ENCODE assay signal across 8 cellular contexts in genomic region chr7:6728893-6729491, GRCh38. TPM values are rescaled to one million over a fixed set of nuclear protein-coding genes. Genes with fewer than 3 reads are reported as not detected.
DNase-seq lines count a peak whose midpoint lies in the region; ATAC-seq and TF ChIP-seq lines count a peak whose summit lies in the region.
"Not testable (repeated sequence)": the region's sequence is repeated elsewhere in the genome, so short reads cannot be mapped to it uniquely, and the experiment has no call there.

No MANE protein-coding gene starts in this region.

- H3K27ac ChIP-seq in AG04450 (ENCODE audit: low read depth, low read length) = peak overlapping the region; percentile 70
- peak overlapping the region; percentile 73; the same call in 1 of the 2 replicates for H3K27ac ChIP-seq in HEK293 (ENCODE audit: extremely low read depth, low read depth, low read length)
- H3K27ac ChIP-seq in SK-N-MC; ectodermal cell (ENCODE audit: insufficient read depth, low read depth, low read length, poor library complexity, severe bottlenecking); iPS DF 6.9 (ENCODE audit: low read length): not testable (repeated sequence)
- H3K27ac ChIP-seq in naive thymus-derived CD4-positive, alpha-beta T cell (ENCODE audit: low read depth, low read length) = peak overlapping the region; percentile 91
- peak overlapping the region; percentile 85 to 94 (median 90) for H3K27ac ChIP-seq in spleen

- H3K27me3 ChIP-seq in AG04450 (ENCODE audit: control insufficient read depth, insufficient read depth, low read length); ectodermal cell (ENCODE audit: control insufficient read depth, insufficient read depth, low read length, poor library complexity, severe bottlenecking); iPS DF 6.9 (ENCODE audit: control insufficient read depth, insufficient read depth, low read length); naive thymus-derived CD4-positive, alpha-beta T cell (ENCODE audit: control insufficient read depth in 2 of 2, insufficient read depth in 2 of 2, low read length in 2 of 2); spleen (replicated peaks in 1 of 7): not testable (repeated sequence)

- not testable (repeated sequence) for H3K27me3 Mint-ChIP-seq in naive thymus-derived CD4-positive, alpha-beta T cell

- H3K9me3 Mint-ChIP-seq in activated naive CD4-positive, alpha-beta T cell treated with anti-CD3 and anti-CD28 coated beads, Interleukin-2, amount 50 U/mL, for 72 hours; naive thymus-derived CD4-positive, alpha-beta T cell: not testable (repeated sequence)

- 83 to 84% methylated on average over 29 of the region's 29 CpGs for WGBS in ectodermal cell, 2 experiments
- WGBS in iPS DF 6.9 (ENCODE audit: insufficient coverage, insufficient read length) = no CpG with 5 or more reads among the region's 29 CpGs
- 54 to 76% (median 61%) methylated on average over 28 to 29 of the region's 29 CpGs for WGBS in spleen, 5 donors

- DNase-seq in AG04450 (ENCODE audit: low read depth, low spot score); SK-N-MC (ENCODE audit: low read depth, low spot score); activated naive CD4-positive, alpha-beta T cell treated with anti-CD3 and anti-CD28 coated beads, Interleukin-2, amount 50 U/mL, for 72 hours (ENCODE audit: low spot score in 2 of 2); iPS DF 6.9 (ENCODE audit: low read depth, low spot score); naive thymus-derived CD4-positive, alpha-beta T cell; spleen: not testable (repeated sequence)

- POLR2A ChIA-PET in AG04450 (lab: Yijun Ruan, JAX); HEK293 (lab: Yijun Ruan, JAX): not testable (repeated sequence)
- POLR2A ChIA-PET in naive thymus-derived CD4-positive, alpha-beta T cell (lab: Charles Lee) = interaction anchor here (0.6 kb wide), 2 partner anchors 151 to 1153 kb away, joined by 3 to 4 read pairs; partner anchors contain the start of gene ZDHHC4

- H3K36me3 Mint-ChIP-seq in activated naive CD4-positive, alpha-beta T cell treated with anti-CD3 and anti-CD28 coated beads, Interleukin-2, amount 50 U/mL, for 72 hours = peaks cover 7 to 39% of the 10 kb centered on the region in 2 donors
- peaks cover 3 to 27% (median 16%) of the 10 kb centered on the region in 5 donors for H3K36me3 Mint-ChIP-seq in naive thymus-derived CD4-positive, alpha-beta T cell

- not testable (repeated sequence) for TF ChIP-seq CTCF in AG04450 (IDR thresholded peaks at IDR 0.05; ENCODE audit: low read depth, low read length); HEK293 (tag by site-specific recombination; IDR thresholded peaks at IDR 0.05); spleen (IDR thresholded peaks at IDR 0.05 in 8 of 11, conservative IDR thresholded peaks at IDR 0.05 in 3 of 11)

- ATAC-seq in activated naive CD4-positive, alpha-beta T cell treated with anti-CD3 and anti-CD28 coated beads, Interleukin-2, amount 50 U/mL, for 72 hours; naive thymus-derived CD4-positive, alpha-beta T cell: not testable (repeated sequence)

- H3K4me3 Mint-ChIP-seq in naive thymus-derived CD4-positive, alpha-beta T cell = peak overlapping the region; percentile 91 to 99 (median 94)

- H3K36me3 ChIP-seq in HEK293 (ENCODE audit: control insufficient read depth in 2 of 2, insufficient read depth in 1 of 2, low read length in 2 of 2) (peaks cover 9 to 17% of the 10 kb centered on the region in 2 experiments; a peak in 2 of 3 replicates), SK-N-MC (ENCODE audit: insufficient read depth, low read length) (peaks cover 16% of the 10 kb centered on the region), spleen (peaks cover 0 to 22% (median 16%) of the 10 kb centered on the region in 6 donors)
- not testable (repeated sequence) for H3K36me3 ChIP-seq in ectodermal cell (ENCODE audit: control insufficient read depth, insufficient read depth, low read length); iPS DF 6.9 (ENCODE audit: control insufficient read depth, insufficient read depth, low read length)
- H3K36me3 ChIP-seq in naive thymus-derived CD4-positive, alpha-beta T cell (ENCODE audit: control insufficient read depth in 2 of 3, insufficient read depth in 3 of 3, low read length in 3 of 3) = peaks cover 0 to 12% (median 0%) of the 10 kb centered on the region in 3 experiments

- CTCF ChIA-PET in AG04450 (lab: Charles Lee) = not testable (repeated sequence)
- CTCF ChIA-PET in HEK293 (lab: Yijun Ruan, JAX) = interaction anchor here (0.6 kb wide), 1 partner anchor 213 kb away, joined by 6 read pairs; no protein-coding TSS in a partner anchor
- CTCF ChIA-PET in naive thymus-derived CD4-positive, alpha-beta T cell (lab: Charles Lee) = interaction anchor here (1.7 kb wide), 1 partner anchor 22 kb away, joined by 3 read pairs; the partner anchor contains the start of gene ZNF12

- H3K4me1 ChIP-seq in HEK293 (ENCODE audit: control insufficient read depth, insufficient read depth, low read length); ectodermal cell (ENCODE audit: control insufficient read depth, insufficient read depth, low read length); iPS DF 6.9 (ENCODE audit: control insufficient read depth, insufficient read depth, low read length); naive thymus-derived CD4-positive, alpha-beta T cell (ENCODE audit: control insufficient read depth in 2 of 2, insufficient read depth in 2 of 2, low read length in 2 of 2): not testable (repeated sequence)
- H3K4me1 ChIP-seq in spleen = peaks cover 0 to 44% (median 23%) of the 10 kb centered on the region in 6 donors

- H3K27ac Mint-ChIP-seq in activated naive CD4-positive, alpha-beta T cell treated with anti-CD3 and anti-CD28 coated beads, Interleukin-2, amount 50 U/mL, for 72 hours = peak overlapping the region; percentile 97 to 99
- peak overlapping the region; percentile 87 to 96 (median 92) for H3K27ac Mint-ChIP-seq in naive thymus-derived CD4-positive, alpha-beta T cell

- intact Hi-C loops in naive thymus-derived CD4-positive, alpha-beta T cell (cut with micrococcal nuclease) = loop anchor here (1.0 to 2.0 kb wide), 4 partner anchors 22 to 139 kb away; partner anchors contain the start of genes INTS15 (in 2 of the 2) and ZNF316 (in 1 of the 2)
- intact Hi-C loops in spleen (cut with DNase I; ENCODE audit: low total_unique reads) = not testable (repeated sequence)

- H3K4me1 Mint-ChIP-seq in naive thymus-derived CD4-positive, alpha-beta T cell = peaks cover 13 to 40% (median 26%) of the 10 kb centered on the region in 7 donors

- H3K9ac ChIP-seq in SK-N-MC (ENCODE audit: insufficient read length) = peak overlapping the region; percentile 95

- TF ChIP-seq POLR2A in spleen (IDR thresholded peaks at IDR 0.05) = not testable (repeated sequence)

- not testable (repeated sequence) for H3K9me3 ChIP-seq in AG04450 (ENCODE audit: control insufficient read depth, insufficient read depth, low read length); HEK293 (ENCODE audit: control insufficient read depth, insufficient read depth, low read depth, low read length); SK-N-MC (ENCODE audit: low read depth, low read length); ectodermal cell (ENCODE audit: control insufficient read depth, low read length); iPS DF 6.9 (ENCODE audit: control insufficient read depth, insufficient read depth, low read length); naive thymus-derived CD4-positive, alpha-beta T cell (ENCODE audit: control insufficient read depth in 2 of 3, low read length in 3 of 3); spleen

- H3K4me3 ChIP-seq in AG04450 (ENCODE audit: low read depth, low read length) (peak overlapping the region; percentile 84), HEK293 (ENCODE audit: low read depth, low read length) (peak overlapping the region; percentile 95), SK-N-MC (peak overlapping the region; percentile 99), ectodermal cell (ENCODE audit: insufficient read depth, low read depth, low read length) (peak overlapping the region; percentile 94), iPS DF 6.9 (ENCODE audit: low read length) (peak overlapping the region; percentile 20; the same call in 1 of the 2 replicates), spleen (peak overlapping the region in 7 of 8 donors; percentile 76 to 98 (median 89))
- H3K4me3 ChIP-seq in naive thymus-derived CD4-positive, alpha-beta T cell (ENCODE audit: low read length) = peak overlapping the region; percentile 73

RNA-seq across cellular contexts. Expression of gene ZNF12, which starts 22.2 kb away (rescaled TPM):
- 15.4 and 20.4 TPM in 2 replicates for polyA plus RNA-seq in AG04450 (2011; rRNA removed)
- 11.9 and 21.3 TPM in 2 replicates for polyA minus RNA-seq in AG04450 (2011; rRNA and poly(A)+ RNA removed)
- total RNA-seq in activated naive CD4-positive, alpha-beta T cell treated with anti-CD3 and anti-CD28 coated beads, Interleukin-2, amount 50 U/mL, for 72 hours = 10 to 100 TPM; 11.4 to 25.1 TPM
- polyA plus RNA-seq in ectodermal cell (2013, experiment 1 of 4) = 19.2 TPM
- polyA plus RNA-seq in ectodermal cell (2013, experiment 2 of 4) = 23.0 TPM
- 19.3 TPM for polyA plus RNA-seq in ectodermal cell (2013, experiment 3 of 4)
- 23.0 TPM for polyA plus RNA-seq in ectodermal cell (2013, experiment 4 of 4)
- total RNA-seq in naive thymus-derived CD4-positive, alpha-beta T cell = 10 to 100 TPM; 26.2 to 58.1 (median 29.3) TPM
- 10 to 100 TPM; 25.2 to 33.4 TPM for polyA plus RNA-seq in naive thymus-derived CD4-positive, alpha-beta T cell
- 10 to 100 TPM; 29.0 to 43.2 (median 30.6) TPM for total RNA-seq in spleen
- 10 to 100 TPM in 2 of 3 donors, 1 to 10 TPM in 1; 9.7 to 16.2 (median 12.9) TPM for polyA plus RNA-seq in spleen

RNA-seq across cellular contexts. Expression of gene RSPH10B2, which starts 24.9 kb away (rescaled TPM):
- polyA plus RNA-seq in AG04450 (2011; rRNA removed) (not detected in 2 replicates), spleen (under 1 TPM; 0.06 to 0.70 (median 0.22) TPM)
- 0.61 TPM in 1 of 2 replicates, not detected in the other for polyA minus RNA-seq in AG04450 (2011; rRNA and poly(A)+ RNA removed)
- under 1 TPM; 0.68 to 0.77 TPM for total RNA-seq in activated naive CD4-positive, alpha-beta T cell treated with anti-CD3 and anti-CD28 coated beads, Interleukin-2, amount 50 U/mL, for 72 hours
- polyA plus RNA-seq in ectodermal cell (2013, experiment 1 of 4) = 0.61 TPM
- polyA plus RNA-seq in ectodermal cell (2013, experiment 2 of 4) = 0.41 TPM
- polyA plus RNA-seq in ectodermal cell (2013, experiment 3 of 4) = 0.27 TPM
- polyA plus RNA-seq in ectodermal cell (2013, experiment 4 of 4) = not detected
- under 1 TPM in 4 of 5 experiments, not detected in 1; 0.72 to 0.94 (median 0.80) TPM for total RNA-seq in naive thymus-derived CD4-positive, alpha-beta T cell
- not detected for polyA plus RNA-seq in naive thymus-derived CD4-positive, alpha-beta T cell
- 1 to 10 TPM in 4 of 7 donors, under 1 TPM in 2, not detected in 1; 0.50 to 2.2 (median 1.5) TPM for total RNA-seq in spleen

Comparison
In these comparisons a context has a peak if more than half of its experiments do, and no peak if none do; other contexts are left out.
1. H3K4me3 ChIP-seq: peak in every context shown above with its lines; median percentile 99 in SK-N-MC; 95 in HEK293; 94 in ectodermal cell; 89 in spleen; 84 in AG04450; 73 in naive thymus-derived CD4-positive, alpha-beta T cell; 20 in iPS DF 6.9.